Comparison of ENCODE assay signal across 8 cellular contexts in the genomic region with DNA sequence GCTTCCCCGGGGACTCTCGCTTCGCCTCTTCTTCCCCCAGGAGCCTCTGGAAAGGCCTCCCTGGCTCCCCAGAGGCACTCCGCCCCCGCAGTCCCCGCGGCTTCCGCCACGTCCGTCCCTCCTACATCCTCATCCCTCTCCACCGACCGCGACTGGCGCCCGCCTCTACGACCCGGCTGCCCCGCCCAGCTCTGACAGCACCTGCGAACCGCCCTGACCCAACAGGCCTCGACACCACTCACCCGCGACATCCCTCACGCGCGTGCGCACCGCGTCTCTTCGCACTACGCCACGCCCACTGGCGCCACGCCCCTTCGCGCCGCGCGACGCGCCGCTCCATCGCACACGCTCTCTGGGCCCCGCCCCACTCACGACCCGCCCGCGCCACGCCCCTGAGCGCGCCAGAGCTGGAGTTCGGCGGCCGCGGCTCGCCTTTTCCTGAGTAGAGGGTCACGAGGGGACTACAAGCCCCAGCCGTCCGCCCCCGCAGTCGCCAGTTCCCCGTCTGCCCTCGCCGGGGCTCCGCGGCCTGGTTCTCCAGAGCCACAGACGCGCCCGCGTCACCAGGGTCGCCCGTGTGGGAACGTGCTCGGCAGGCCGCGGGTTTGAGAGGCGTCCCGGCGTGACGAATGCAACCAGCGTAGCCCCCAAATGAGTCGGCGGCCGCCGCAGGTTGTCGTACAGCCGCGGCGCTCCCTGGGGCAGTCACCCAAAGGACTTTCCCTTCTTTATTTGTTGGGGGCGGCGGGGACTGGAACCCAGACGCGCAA. TPM values are rescaled to one million over a fixed set of nuclear protein-coding genes. Genes with fewer than 3 reads are reported as not detected.
DNase-seq lines count a peak whose midpoint lies in the region; ATAC-seq and TF ChIP-seq lines count a peak whose summit lies in the region.

No MANE protein-coding gene starts in this region.

- no peak for TF ChIP-seq CTCF in epithelial cell of proximal tubule (conservative IDR thresholded peaks at IDR 0.05; ENCODE audit: low read depth, low read length)

- peak; percentile 85 for ATAC-seq in GM21723 (IDR thresholded peaks at IDR 0.05; ENCODE audit: unreplicated experiment)

- no peaks in the 10 kb centered on the region for H3K27me3 ChIP-seq in mucosa of stomach (ENCODE audit: control insufficient read depth, insufficient read depth, low read length)

- H3K4me3 ChIP-seq in Jurkat, Clone E6-1 (ENCODE audit: low read length): peak overlapping the region; percentile 81
- H3K4me3 ChIP-seq in epithelial cell of proximal tubule (ENCODE audit: low read depth, low read length) (peak overlapping the region; percentile 64), mucosa of stomach (ENCODE audit: low read length) (peak overlapping the region; percentile 21)

- DNase-seq in DMS53 treated with DMSO at 0.1 percent for 48 hours (lab: John Stamatoyannopoulos, UW; ENCODE audit: unreplicated experiment): peak; percentile 80
- DNase-seq in Jurkat, Clone E6-1 (ENCODE audit: low read depth, low spot score): peak; percentile 90
- DNase-seq in OCI-M2 (lab: John Stamatoyannopoulos, UW; ENCODE audit: unreplicated experiment): peak; percentile 63
- peak; percentile 99 for DNase-seq in activated T-cell treated with anti-CD3 and anti-CD28 coated beads, Interleukin-2, amount 50 U/mL, for 1 hour
- no peak for DNase-seq in epithelial cell of proximal tubule (ENCODE audit: low read depth)
- DNase-seq in stimulated activated CD8-positive, alpha-beta memory T cell treated with anti-CD3 and anti-CD28 coated beads, Interleukin-4, amount 100 ng/mL, for 48 hours: peak; percentile 98

- peak overlapping the region; percentile 78 for H3K9ac ChIP-seq in mucosa of stomach (ENCODE audit: low read length)

- H3K36me3 ChIP-seq in mucosa of stomach (ENCODE audit: control insufficient read depth, insufficient read depth, low read length): no peaks in the 10 kb centered on the region

- H3K4me1 ChIP-seq in mucosa of stomach (ENCODE audit: control insufficient read depth, insufficient read depth, low read length): peaks cover 11% of the 10 kb centered on the region

- H3K9me3 ChIP-seq in mucosa of stomach (ENCODE audit: control insufficient read depth, low read length): no peaks in the 10 kb centered on the region

RNA-seq across cellular contexts. Expression of a gene that starts 56.2 kb away (rescaled TPM):
- polyA plus RNA-seq in Jurkat, Clone E6-1 (2012; ENCODE audit: insufficient read depth, insufficient read length): 9.0 TPM
- total RNA-seq in epithelial cell of proximal tubule: 2.5 and 4.0 TPM in 2 replicates

Comparison
In these comparisons a context has a peak if more than half of its experiments do, and no peak if none do; other contexts are left out.
1. H3K4me3 ChIP-seq: peak in every context shown above with its lines; median percentile 81 in Jurkat, Clone E6-1; 64 in epithelial cell of proximal tubule; 21 in mucosa of stomach.